ENCODE assay signal across 19 cellular contexts in genomic region chr16:79847101-79847500, GRCh38.
"Had no signal": no experiment of that assay in that cellular context is flagged by ENCODE, and none has a peak within 500 bp of the region (broad histone marks: within the 10 kb centered on the region; RNA-seq: fewer than 3 reads in every experiment).

No MANE protein-coding gene starts in this region.

- DNase-seq: activated naive CD4-positive, alpha-beta T cell; activated naive CD8-positive, alpha-beta T cell treated with anti-CD3 and anti-CD28 coated beads for 36 hours; activated T-cell treated with anti-CD3 and anti-CD28 coated beads, Interleukin-2, amount 50 U/mL, for 1 hour; foreskin melanocyte; left ventricle myocardium inferior; midbrain; pancreas; right cardiac atrium; stimulated activated CD4-positive, alpha-beta T cell treated with anti-CD3 and anti-CD28 coated beads, Interleukin-1b, Interleukin-23, amount 100 ng/mL, for 48 hours; T-helper 9 cell; trophoblast cell had no signal

- H3K9me3 ChIP-seq: breast epithelium, pancreas, vagina had no signal

- H3K27ac ChIP-seq: breast epithelium, coronary artery, left ventricle myocardium inferior, pancreas had no signal

- ATAC-seq: activated T-helper 17 cell treated with anti-CD3 and anti-CD28 coated beads, Interleukin-2, amount 50 U/mL, for 72 hours; pancreas; right cardiac atrium; WTC11 had no signal

- H3K9me3 Mint-ChIP-seq: activated naive CD8-positive, alpha-beta T cell treated with anti-CD3 and anti-CD28 coated beads for 36 hours; activated T-helper 17 cell treated with anti-CD3 and anti-CD28 coated beads, Interleukin-2, amount 50 U/mL, for 72 hours; central memory CD8-positive, alpha-beta T cell; stimulated activated naive CD8-positive, alpha-beta T cell treated with anti-CD3 and anti-CD28 coated beads, Interleukin-15, Interleukin-2, amounts not matched to agents 100 ng/mL and 50 ng/mL, for 24 hours had no signal

- FAIRE-seq: pancreas had no signal

- H3K36me3 Mint-ChIP-seq: activated naive CD8-positive, alpha-beta T cell treated with anti-CD3 and anti-CD28 coated beads for 36 hours; WTC11 had no signal

- H3K27me3 ChIP-seq: breast epithelium, pancreas, vagina had no signal

- H3K4me3 ChIP-seq: breast epithelium, coronary artery, left ventricle myocardium inferior, pancreas, vagina had no signal

- H3K4me1 ChIP-seq: breast epithelium, left ventricle myocardium inferior, pancreas had no signal

- H3K27me3 Mint-ChIP-seq: stimulated activated naive CD8-positive, alpha-beta T cell treated with anti-CD3 and anti-CD28 coated beads, Interleukin-15, Interleukin-2, amounts not matched to agents 100 ng/mL and 50 ng/mL, for 24 hours had no signal

- H3K4me1 Mint-ChIP-seq: central memory CD8-positive, alpha-beta T cell; WTC11 had no signal

- H3K36me3 ChIP-seq: breast epithelium, left ventricle myocardium inferior, pancreas, vagina had no signal

- H3K4me3 Mint-ChIP-seq: activated naive CD8-positive, alpha-beta T cell treated with anti-CD3 and anti-CD28 coated beads for 36 hours; activated T-helper 17 cell treated with anti-CD3 and anti-CD28 coated beads, Interleukin-2, amount 50 U/mL, for 72 hours; central memory CD8-positive, alpha-beta T cell; nephron; stimulated activated naive CD8-positive, alpha-beta T cell treated with anti-CD3 and anti-CD28 coated beads, Interleukin-15, Interleukin-2, amounts not matched to agents 100 ng/mL and 50 ng/mL, for 24 hours; WTC11 had no signal

- H3K27ac Mint-ChIP-seq: activated naive CD8-positive, alpha-beta T cell treated with anti-CD3 and anti-CD28 coated beads for 36 hours; activated T-helper 17 cell treated with anti-CD3 and anti-CD28 coated beads, Interleukin-2, amount 50 U/mL, for 72 hours; nephron; stimulated activated naive CD8-positive, alpha-beta T cell treated with anti-CD3 and anti-CD28 coated beads, Interleukin-15, Interleukin-2, amounts not matched to agents 100 ng/mL and 50 ng/mL, for 24 hours; WTC11 had no signal
